In genomic region chr1:77830946-77831345, GRCh38 we compare ENCODE assay signal across 23 cellular contexts. TPM values are rescaled to one million over a fixed set of nuclear protein-coding genes. Genes with fewer than 3 reads are reported as not detected.
DNase-seq lines count a peak whose midpoint lies in the region; ATAC-seq and TF ChIP-seq lines count a peak whose summit lies in the region.
"Had no signal": no experiment of that assay in that cellular context is flagged by ENCODE, and none has a peak within 500 bp of the region (broad histone marks: within the 10 kb centered on the region; RNA-seq: fewer than 3 reads in every experiment).

No MANE protein-coding gene starts in this region.

- H3K56ac ChIP-seq in IMR-90 (ENCODE audit: extremely low read depth, insufficient read depth, low read length), result no peak overlapping the region

- peaks cover 9% of the 10 kb centered on the region; the same call in 1 of the 2 replicates for H4K20me1 ChIP-seq in IMR-90 (ENCODE audit: insufficient read depth, low read length)

- WGBS in IMR-90 (ENCODE audit: extremely low coverage in 2 of 2, insufficient read length in 1 of 2), 2 experiments, result no CpG with 5 or more reads among the region's 3 CpGs
- 74 to 90% methylated on average over 3 of the region's 3 CpGs for WGBS in gastroesophageal sphincter (ENCODE audit: low coverage in 1 of 2), 2 donors

- H3K4me1 ChIP-seq in IMR-90 (ENCODE audit: control insufficient read depth, insufficient read depth, low read length) (peaks cover 15% of the 10 kb centered on the region), gastroesophageal sphincter (peaks cover 16 to 84% (median 21%) of the 10 kb centered on the region in 3 donors), skeletal muscle tissue (ENCODE audit: control insufficient read depth in 3 of 3, insufficient read depth in 3 of 3, low read length in 3 of 3) (peaks cover 29 to 43% (median 37%) of the 10 kb centered on the region in 3 donors)

- H2BK5ac ChIP-seq in IMR-90 (ENCODE audit: low read depth, low read length, poor library complexity, severe bottlenecking), result peak overlapping the region; percentile 46

- H3K9ac ChIP-seq in IMR-90 (ENCODE audit: low read depth, low read length) (no peak overlapping the region), skeletal muscle tissue (ENCODE audit: low read depth in 1 of 3, low read length in 3 of 3) (peak overlapping the region in 2 of 3 donors; percentile 52 to 63)

- TF ChIP-seq CTCF in IMR-90 (conservative IDR thresholded peaks at IDR 0.05; ENCODE audit: low read depth, low read length), result no peak
- TF ChIP-seq CTCF in gastroesophageal sphincter (IDR thresholded peaks at IDR 0.05), result no peak

- peak overlapping the region; percentile 50 for H3K18ac ChIP-seq in IMR-90 (ENCODE audit: low read depth, low read length)

- no peak overlapping the region; the same call in 1 of the 2 replicates for H3K14ac ChIP-seq in IMR-90 (replicated peaks; ENCODE audit: low read depth, low read length)

- dilution Hi-C loops in IMR-90 (cut with HindIII; ENCODE audit: low sequenced_read_pairs, unreplicated experiment), result no loop called here

- H3K9me1 ChIP-seq in IMR-90 (ENCODE audit: insufficient read depth, low read length), result peaks cover 10% of the 10 kb centered on the region

- intact Hi-C loops in IMR-90 (cut with micrococcal nuclease), result no loop called here

- H3K36me3 ChIP-seq in IMR-90 (ENCODE audit: control insufficient read depth, insufficient read depth, low read length) (peaks cover 2% of the 10 kb centered on the region; the same call in 1 of the 2 replicates), gastroesophageal sphincter (peaks cover 0 to 5% of the 10 kb centered on the region in 2 donors), skeletal muscle tissue (ENCODE audit: control insufficient read depth in 3 of 3, insufficient read depth in 3 of 3, low read length in 3 of 3) (no peaks in the 10 kb centered on the region)
- H3K36me3 ChIP-seq: HAP-1, transverse colon had no signal

- peak overlapping the region; percentile 23; the same call in 1 of the 2 replicates for H2BK20ac ChIP-seq in IMR-90 (ENCODE audit: low read depth, low read length)

- H2BK15ac ChIP-seq in IMR-90 (ENCODE audit: low read depth, low read length), result no peak overlapping the region; the same call in 2 of the 3 replicates

- H3K79me1 ChIP-seq in IMR-90 (ENCODE audit: low read depth in 1 of 2, low read length in 2 of 2), result peaks cover 3 to 41% of the 10 kb centered on the region in 2 experiments; a peak in 3 of 4 replicates

- H4K8ac ChIP-seq in IMR-90 (ENCODE audit: low read depth in 2 of 2, low read length in 2 of 2), result peak overlapping the region in 1 of 2 experiments; percentile 55; a peak in 2 of 4 replicates

- no peak for TF ChIP-seq EP300 in gastroesophageal sphincter (IDR thresholded peaks at IDR 0.05)

- H3K4me3 ChIP-seq in IMR-90 (ENCODE audit: insufficient read depth, low read depth, low read length) (no peak overlapping the region), gastroesophageal sphincter (no peak overlapping the region), skeletal muscle tissue (ENCODE audit: low read length in 3 of 3) (no peak overlapping the region)
- H3K4me3 ChIP-seq: HAP-1, transverse colon had no signal

- H2AK9ac ChIP-seq in IMR-90 (replicated peaks; ENCODE audit: low read depth, low read length, poor library complexity), result no peak overlapping the region

- TF ChIP-seq RAD21 in IMR-90 (IDR thresholded peaks at IDR 0.05; ENCODE audit: low read length), result no peak

- H3K4me2 ChIP-seq in IMR-90 (ENCODE audit: low read depth, low read length), result no peak overlapping the region

- POLR2A ChIA-PET in IMR-90 (lab: Charles Lee; ENCODE audit: unreplicated experiment), result no interaction called here

- H2AFZ ChIP-seq in IMR-90 (replicated peaks; ENCODE audit: low read length, poor library complexity), result no peak overlapping the region

- H3K23ac ChIP-seq in IMR-90 (ENCODE audit: low read depth, low read length), result peak overlapping the region; percentile 5; the same call in 1 of the 2 replicates

- 0 out of 2 replicates have a peak overlapping the region, but pooled peaks have one; percentile 46 for H4K91ac ChIP-seq in IMR-90 (ENCODE audit: insufficient read depth, low read depth, low read length)

- no TSS peak for BruUV-seq in IMR-90 (replicated peaks; lab: Mats Ljungman, UMichigan)

- no peaks in the 10 kb centered on the region for H3K27me3 ChIP-seq in IMR-90 (ENCODE audit: control insufficient read depth, insufficient read depth, low read length)
- no peaks in the 10 kb centered on the region for H3K27me3 ChIP-seq in gastroesophageal sphincter
- H3K27me3 ChIP-seq in skeletal muscle tissue (ENCODE audit: control insufficient read depth in 3 of 3, insufficient read depth in 3 of 3, low read length in 3 of 3), result no peaks in the 10 kb centered on the region
- H3K27me3 ChIP-seq: transverse colon had no signal

- in situ Hi-C loops in IMR-90 (cut with MboI; ENCODE audit: low sequenced_read_pairs) (no loop called here), ACHN (cut with HindIII; ENCODE audit: low pct_ligation_motif_present, low pct_unique_long_range_greater_than_20kb, low sequenced_read_pairs) (no loop called here)

- H3K27ac ChIP-seq in IMR-90 (ENCODE audit: insufficient read depth, low read length) (peak overlapping the region; percentile 5; the same call in 1 of the 2 replicates), gastroesophageal sphincter (peak overlapping the region; percentile 12 to 96 (median 92)), skeletal muscle tissue (ENCODE audit: low read depth, low read length) (peak overlapping the region; percentile 99)

- no peak overlapping the region for H4K5ac ChIP-seq in IMR-90 (ENCODE audit: low read depth, low read length)

- no peak for DNase-seq in IMR-90
- DNase-seq in amniotic epithelial cell (ENCODE audit: low read depth), result peak; percentile 66
- no peak for DNase-seq in effector CD8-positive, alpha-beta T cell (lab: John Stamatoyannopoulos, UW)
- no peak for DNase-seq in amniotic stem cell (lab: John Stamatoyannopoulos, UW)
- no peak for DNase-seq in ACHN
- DNase-seq: CD4-positive, CD25-positive, alpha-beta regulatory T cell; head of caudate nucleus; naive thymus-derived CD4-positive, alpha-beta T cell; NCI-H1417; NCI-H2081; NCI-H226; NCI-H748 treated with DMSO at 0.1 percent for 48 hours; occipital lobe; retina; stimulated activated naive CD8-positive, alpha-beta T cell treated with anti-CD3 and anti-CD28 coated beads, Interleukin-15, amount 100 ng/mL, for 72 hours; SW 1271; transverse colon had no signal

- H3K9me3 ChIP-seq in IMR-90 (ENCODE audit: control insufficient read depth, insufficient read depth, low read length) (no peaks in the 10 kb centered on the region), gastroesophageal sphincter (no peaks in the 10 kb centered on the region), skeletal muscle tissue (ENCODE audit: control insufficient read depth in 3 of 3, low read length in 3 of 3) (no peaks in the 10 kb centered on the region)
- H3K9me3 ChIP-seq: HAP-1, transverse colon had no signal

- peak overlapping the region; percentile 37; the same call in 1 of the 2 replicates for H3K4ac ChIP-seq in IMR-90 (ENCODE audit: low read depth, low read length)

- peak overlapping the region; percentile 48; the same call in 1 of the 2 replicates for H2BK120ac ChIP-seq in IMR-90 (ENCODE audit: low read depth, low read length)

- ATAC-seq in IMR-90 (ENCODE audit: low read depth) (no peak), gastroesophageal sphincter (no peak)
- ATAC-seq: activated naive CD4-positive, alpha-beta T cell treated with anti-CD3 and anti-CD28 coated beads, Interleukin-2, amount 50 U/mL, for 72 hours; HepG2; naive thymus-derived CD4-positive, alpha-beta T cell; stimulated activated naive CD8-positive, alpha-beta T cell treated with anti-CD3 and anti-CD28 coated beads, Interleukin-15, amount 100 ng/mL, for 72 hours; WTC11 had no signal

- H2AK5ac ChIP-seq in IMR-90 (ENCODE audit: low read depth, low read length), result no peak overlapping the region

- TF ChIP-seq POLR2A in IMR-90 (IDR thresholded peaks at IDR 0.05; ENCODE audit: low read depth, low read length) (no peak), gastroesophageal sphincter (IDR thresholded peaks at IDR 0.05) (no peak)

- CTCF ChIA-PET in IMR-90 (lab: Yijun Ruan, JAX), result no interaction called here

TF ChIP-seq in IMR-90, 13 proteins besides CTCF, POLR2A, EP300 and RAD21:
- TF ChIP-seq BHLHE40 (IDR thresholded peaks at IDR 0.05; ENCODE audit: low read depth, low read length), result no peak
- no peak for TF ChIP-seq USF2 (IDR thresholded peaks at IDR 0.05; ENCODE audit: low read depth, low read length)
- TF ChIP-seq FOS (IDR thresholded peaks at IDR 0.05; ENCODE audit: low read depth, low read length), result no peak

RNA-seq across cellular contexts. Expression of gene MIGA1, which starts 51.5 kb away (rescaled TPM):
- total RNA-seq in IMR-90 (2012; rRNA removed) (16.3 and 21.4 TPM in 2 replicates), gastroesophageal sphincter (10 to 100 TPM; 13.8 to 22.3 (median 20.6) TPM), skeletal muscle tissue (19.8 TPM)
- polyA plus RNA-seq in IMR-90 (2012; rRNA removed), result 3.9 and 5.7 TPM in 2 replicates
- polyA plus RNA-seq in IMR-90 (2012; cell fraction: cytosol; rRNA removed), result 0.84 and 1.6 TPM in 2 replicates
- 0.77 and 4.0 TPM in 2 replicates for polyA plus RNA-seq in IMR-90 (2012; cell fraction: nucleus; rRNA removed; ENCODE audit: low replicate concordance)

RNA-seq across cellular contexts. Expression of gene NEXN, which starts 57.5 kb away (rescaled TPM):
- total RNA-seq in IMR-90 (2012; rRNA removed) (5.2 and 10.3 TPM in 2 replicates), gastroesophageal sphincter (100 to 1,000 TPM; 142 to 359 (median 213) TPM), skeletal muscle tissue (24.5 TPM)
- 13.4 and 16.1 TPM in 2 replicates for polyA plus RNA-seq in IMR-90 (2012; rRNA removed)
- 1.9 and 2.5 TPM in 2 replicates for polyA plus RNA-seq in IMR-90 (2012; cell fraction: cytosol; rRNA removed)
- polyA plus RNA-seq in IMR-90 (2012; cell fraction: nucleus; rRNA removed; ENCODE audit: low replicate concordance), result 2.7 and 27.0 TPM in 2 replicates

Comparison
In these comparisons a context has a peak if more than half of its experiments do, and no peak if none do; other contexts are left out.
1. H3K27ac ChIP-seq: peak in every context shown above with its lines; median percentile 99 in skeletal muscle tissue; 92 in gastroesophageal sphincter; 5 in IMR-90.